Comparison of ENCODE assay signal across 8 cellular contexts in genomic region chr2:112958428-112959108, GRCh38. TPM values are rescaled to one million over a fixed set of nuclear protein-coding genes. Genes with fewer than 3 reads are reported as not detected.
DNase-seq lines count a peak whose midpoint lies in the region; ATAC-seq and TF ChIP-seq lines count a peak whose summit lies in the region.

No MANE protein-coding gene starts in this region.

- H3K27me3 Mint-ChIP-seq in brain, result peaks cover 3% of the 10 kb centered on the region

- no peak overlapping the region for H3K4me3 ChIP-seq in GM12875 (ENCODE audit: low read depth, low read length)
- no peak overlapping the region for H3K4me3 ChIP-seq in Loucy (ENCODE audit: low read length, poor library complexity, severe bottlenecking)

- H3K36me3 ChIP-seq in Loucy (ENCODE audit: insufficient read depth, low read length), result no peaks in the 10 kb centered on the region

- no peaks in the 10 kb centered on the region for H3K79me2 ChIP-seq in Loucy (ENCODE audit: insufficient read depth, low read length)

- no peaks in the 10 kb centered on the region for H3K4me1 ChIP-seq in Loucy (ENCODE audit: insufficient read depth, low read length, poor library complexity, severe bottlenecking)

- H3K4me2 ChIP-seq in Loucy (ENCODE audit: low read depth, low read length, poor library complexity, severe bottlenecking), result no peak overlapping the region

- H4K20me1 ChIP-seq in Loucy (ENCODE audit: insufficient read depth, low read length, poor library complexity, severe bottlenecking), result no peaks in the 10 kb centered on the region

- no peaks in the 10 kb centered on the region for H3K4me1 Mint-ChIP-seq in brain

- no peaks in the 10 kb centered on the region for H3K9me3 Mint-ChIP-seq in brain

- H3K9me2 ChIP-seq in Loucy (replicated peaks; ENCODE audit: low read depth, low read length), result no peaks in the 10 kb centered on the region

- no peak overlapping the region for H3K4me3 Mint-ChIP-seq in brain

- DNase-seq in AG20443 (ENCODE audit: low spot score), result peak; percentile 79
- DNase-seq in SK-N-DZ (ENCODE audit: low spot score), result peak; percentile 50
- peak; percentile 65 for DNase-seq in inferior parietal cortex (ENCODE audit: extremely low spot score)
- DNase-seq in stimulated activated naive CD4-positive, alpha-beta T cell (lab: John Stamatoyannopoulos, UW), result peak in 5 of 6 experiments; percentile 4 to 52 (median 14)

- no peaks in the 10 kb centered on the region for H3K9me3 ChIP-seq in Loucy (ENCODE audit: insufficient read depth, low read depth, low read length)

- TF ChIP-seq CTCF in GM12875 (IDR thresholded peaks at IDR 0.05; ENCODE audit: borderline replicate concordance, insufficient read depth, low read depth, low read length), result peak; percentile 88
- peak; percentile 92 for TF ChIP-seq CTCF in Loucy (conservative IDR thresholded peaks at IDR 0.05; ENCODE audit: low read length)
- peak; percentile 68 to 75 for TF ChIP-seq CTCF in brain (conservative IDR thresholded peaks at IDR 0.05)

- peaks cover 11% of the 10 kb centered on the region for H3K27me3 ChIP-seq in Loucy (ENCODE audit: insufficient read depth, low read length, poor library complexity, severe bottlenecking)

- H3F3A ChIP-seq in Loucy (ENCODE audit: low read depth), result no peaks in the 10 kb centered on the region

- no peak overlapping the region for H3K27ac Mint-ChIP-seq in brain

- no peaks in the 10 kb centered on the region for H3K36me3 Mint-ChIP-seq in brain

- no peak overlapping the region for H3K9ac ChIP-seq in Loucy (ENCODE audit: low read depth, low read length, poor library complexity, severe bottlenecking)

- H2AFZ ChIP-seq in Loucy (ENCODE audit: low read length), result no peak overlapping the region

- ATAC-seq in GM19324 (IDR thresholded peaks at IDR 0.05; ENCODE audit: low FRiP score, unreplicated experiment), result no peak

RNA-seq across cellular contexts. Expression of gene IL36G, which starts 19.2 kb away (rescaled TPM):
- polyA plus RNA-seq in SK-N-DZ (2014; cell fraction: cytosol; rRNA removed), result not detected in 2 replicates
- not detected in 2 replicates for polyA plus RNA-seq in SK-N-DZ (2014; cell fraction: nucleus; rRNA removed)
- not detected for polyA plus RNA-seq in brain (ENCODE audit: insufficient read depth, low read depth, low replicate concordance)

RNA-seq across cellular contexts. Expression of gene IL36A, which starts 46.7 kb away (rescaled TPM):
- polyA plus RNA-seq in SK-N-DZ (2014; cell fraction: cytosol; rRNA removed), result not detected in 2 replicates
- polyA plus RNA-seq in SK-N-DZ (2014; cell fraction: nucleus; rRNA removed), result not detected in 2 replicates
- not detected for polyA plus RNA-seq in brain (ENCODE audit: insufficient read depth, low read depth, low replicate concordance)

RNA-seq across cellular contexts. Expression of gene IL37, which starts 47.6 kb away (rescaled TPM):
- not detected in 2 replicates for polyA plus RNA-seq in SK-N-DZ (2014; cell fraction: cytosol; rRNA removed)
- polyA plus RNA-seq in SK-N-DZ (2014; cell fraction: nucleus; rRNA removed), result not detected in 2 replicates
- not detected for polyA plus RNA-seq in brain (ENCODE audit: insufficient read depth, low read depth, low replicate concordance)

Comparison
In these comparisons a context has a peak if more than half of its experiments do, and no peak if none do; other contexts are left out.
1. DNase-seq: peak in every context shown above with its lines; median percentile 79 in AG20443; 65 in inferior parietal cortex; 50 in SK-N-DZ; 14 in stimulated activated naive CD4-positive, alpha-beta T cell.